In genomic region chr4:174216935-174217272, GRCh38 we compare ENCODE assay signal across 15 cellular contexts.
DNase-seq lines count a peak whose midpoint lies in the region; ATAC-seq and TF ChIP-seq lines count a peak whose summit lies in the region.
"Had no signal": no experiment of that assay in that cellular context is flagged by ENCODE, and none has a peak within 500 bp of the region (broad histone marks: within the 10 kb centered on the region; RNA-seq: fewer than 3 reads in every experiment).

No MANE protein-coding gene starts in this region.

- peak overlapping the region; percentile 84 for H3K4me2 ChIP-seq in skeletal muscle satellite cell (ENCODE audit: low read length)

- in situ Hi-C loops in astrocyte of the cerebellum (cut with HindIII; ENCODE audit: low sequenced_read_pairs) = no loop called here

- TF ChIP-seq CTCF in astrocyte of the cerebellum (IDR thresholded peaks at IDR 0.05; ENCODE audit: low read depth, low read length, missing control alignments) = no peak

- H3K27me3 ChIP-seq in skeletal muscle satellite cell (ENCODE audit: control insufficient read depth, insufficient read depth, low read length) = peaks cover 44% of the 10 kb centered on the region

- H3K4me1 ChIP-seq in skeletal muscle satellite cell (ENCODE audit: control insufficient read depth, insufficient read depth, low read length) = peaks cover 28% of the 10 kb centered on the region

- DNase-seq in astrocyte of the cerebellum (ENCODE audit: low read depth) (no peak), left kidney (ENCODE audit: low read depth, low spot score) (peak; percentile 34), HuH-7.5 (ENCODE audit: low spot score) (no peak), middle frontal gyrus (ENCODE audit: extremely low spot score, low spot score) (no peak)
- DNase-seq: activated CD4-positive, alpha-beta T cell treated with anti-CD3 and anti-CD28 coated beads, Interleukin-2, amount 50 U/mL, for 48 hours; activated naive CD4-positive, alpha-beta T cell treated with anti-CD3 and anti-CD28 coated beads, Interleukin-2, amount 10 ng/mL, durations not matched to agents 7 days and 5 days; dermis blood vessel endothelial cell; head of caudate nucleus; KG1; NCI-H2107; stimulated activated CD4-positive, alpha-beta T cell treated with anti-CD3 and anti-CD28 coated beads, Interleukin-2, amount 100 ng/mL, for 24 hours; stimulated activated naive B cell treated with anti-CD40 and anti-IgM and Interleukin-4, amounts not matched to agents 10 μg/mL and 1 μg/mL and 100 μg/mL, for 72 hours had no signal

- no peak overlapping the region for H3K9ac ChIP-seq in skeletal muscle satellite cell (ENCODE audit: low read depth, low read length)

- no peaks in the 10 kb centered on the region for H3K9me3 ChIP-seq in skeletal muscle satellite cell (replicated peaks; ENCODE audit: low read length)

- ATAC-seq in HG02798 (IDR thresholded peaks at IDR 0.05; ENCODE audit: poor library complexity, unreplicated experiment) (peak; percentile 7), GM21786 (IDR thresholded peaks at IDR 0.05; ENCODE audit: unreplicated experiment) (no peak)
- ATAC-seq: stimulated activated naive B cell treated with anti-CD40 and anti-IgM and Interleukin-4, amounts not matched to agents 10 μg/mL and 1 μg/mL and 100 μg/mL, for 72 hours had no signal

- H3K36me3 ChIP-seq in skeletal muscle satellite cell (ENCODE audit: insufficient read depth, low read length) = no peaks in the 10 kb centered on the region

- H3K4me3 ChIP-seq in astrocyte of the cerebellum (ENCODE audit: low read depth, low read length) = peak overlapping the region; percentile 23
- H3K4me3 ChIP-seq in skeletal muscle satellite cell (ENCODE audit: low read length) = peak overlapping the region; percentile 62
